ENCODE assay signal across 10 cellular contexts in the genomic region with DNA sequence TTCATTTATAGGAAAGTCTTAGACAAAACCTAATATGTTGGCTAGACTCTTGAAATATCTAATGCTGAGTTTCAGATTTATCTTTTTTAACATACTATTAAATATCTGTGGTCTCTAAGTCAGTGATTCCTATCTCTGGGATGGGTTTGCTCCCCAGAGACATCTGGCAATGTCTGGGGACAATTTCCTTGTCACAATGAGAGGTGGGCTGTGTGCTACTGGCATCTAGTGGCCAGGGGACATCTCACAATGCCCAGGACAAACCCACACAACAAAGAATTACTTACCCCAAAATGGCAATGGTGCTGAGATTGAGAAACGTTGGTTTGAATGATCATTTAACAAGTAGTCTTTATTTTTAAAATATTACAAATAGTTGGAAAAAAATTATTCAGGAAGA.
DNase-seq lines count a peak whose midpoint lies in the region; ATAC-seq and TF ChIP-seq lines count a peak whose summit lies in the region.
"Had no signal": no experiment of that assay in that cellular context is flagged by ENCODE, and none has a peak within 500 bp of the region (broad histone marks: within the 10 kb centered on the region; RNA-seq: fewer than 3 reads in every experiment).

No MANE protein-coding gene starts in this region.

- H3K27ac ChIP-seq in cardiac muscle cell (no peak overlapping the region), OCI-LY7 (ENCODE audit: low read depth, low read length, poor library complexity, severe bottlenecking) (no peak overlapping the region)
- H3K27ac ChIP-seq: neutrophil had no signal

- H3K4me3 Mint-ChIP-seq in type B pancreatic cell, result no peak overlapping the region
- H3K4me3 Mint-ChIP-seq: dendritic cell treated with granulocyte-macrophage colony-stimulating factor and Interleukin-4, amounts not matched to agents 40 ng/mL and 50 ng/mL, for 4 days had no signal

- peaks cover 13% of the 10 kb centered on the region for H3K36me3 Mint-ChIP-seq in type B pancreatic cell

- intact Hi-C loops in left cardiac atrium (cut with DNase I) (loop anchor here in 1 of 2 donors (5.0 kb wide), 2 partner anchors 236 to 761 kb away; no protein-coding TSS in a partner anchor), OCI-LY7 (cut with micrococcal nuclease; ENCODE audit: unreplicated experiment) (no loop called here)

- H3K4me2 ChIP-seq in OCI-LY7 (ENCODE audit: low read length), result no peak overlapping the region

- H3K4me1 Mint-ChIP-seq in type B pancreatic cell (ENCODE audit: unreplicated experiment), result peaks cover 6% of the 10 kb centered on the region

- H3K4me3 ChIP-seq in cardiac muscle cell, result no peak overlapping the region
- no peak overlapping the region for H3K4me3 ChIP-seq in OCI-LY7 (ENCODE audit: low read depth, low read length, poor library complexity, severe bottlenecking)
- H3K4me3 ChIP-seq in fibroblast of villous mesenchyme (ENCODE audit: low read depth, low read length), result no peak overlapping the region

- peaks cover 4% of the 10 kb centered on the region for H3K36me3 ChIP-seq in cardiac muscle cell
- no peaks in the 10 kb centered on the region for H3K36me3 ChIP-seq in OCI-LY7 (ENCODE audit: insufficient read depth, low read length)
- H3K36me3 ChIP-seq: neutrophil had no signal

- no peaks in the 10 kb centered on the region for H3K27me3 Mint-ChIP-seq in type B pancreatic cell
- H3K27me3 Mint-ChIP-seq: dendritic cell treated with granulocyte-macrophage colony-stimulating factor and Interleukin-4, amounts not matched to agents 40 ng/mL and 50 ng/mL, for 4 days had no signal

- DNase-seq in cardiac muscle cell (ENCODE audit: low read depth in 1 of 2, low spot score in 1 of 2), result peak; percentile 13 to 25
- no peak for DNase-seq in left cardiac atrium
- peak; percentile 1 for DNase-seq in OCI-LY7 (ENCODE audit: low spot score)
- DNase-seq in fibroblast of villous mesenchyme (ENCODE audit: low read depth), result peak; percentile 12
- DNase-seq in type B pancreatic cell (ENCODE audit: extremely low spot score, unreplicated experiment), result no peak
- no peak for DNase-seq in activated effector memory CD4-positive, alpha-beta T cell treated with anti-CD3 and anti-CD28 coated beads, Interleukin-2, amount 50 U/mL, for 16 hours

- no TSS peak for BruUV-seq in OCI-LY7 (replicated peaks; lab: Mats Ljungman, UMichigan)

- POLR2A ChIA-PET in OCI-LY7 (lab: Charles Lee), result interaction anchor here (0.6 kb wide), 1 partner anchor 1170 kb away, joined by 3 read pairs; no protein-coding TSS in a partner anchor

- CTCF ChIA-PET in OCI-LY7 (lab: Charles Lee; ENCODE audit: unreplicated experiment), result no interaction called here

- H3K9me3 ChIP-seq in cardiac muscle cell (ENCODE audit: low read depth) (no peaks in the 10 kb centered on the region), OCI-LY7 (ENCODE audit: low read length) (no peaks in the 10 kb centered on the region)
- H3K9me3 ChIP-seq: neutrophil had no signal

- ATAC-seq in left cardiac atrium (no peak), GM21447 (IDR thresholded peaks at IDR 0.05; ENCODE audit: unreplicated experiment) (no peak), HG03432 (IDR thresholded peaks at IDR 0.05; ENCODE audit: unreplicated experiment) (no peak)

- H3K27ac Mint-ChIP-seq in type B pancreatic cell, result no peak overlapping the region
- H3K27ac Mint-ChIP-seq: dendritic cell treated with granulocyte-macrophage colony-stimulating factor and Interleukin-4, amounts not matched to agents 40 ng/mL and 50 ng/mL, for 4 days had no signal

- H4K20me1 ChIP-seq in OCI-LY7 (ENCODE audit: insufficient read depth, low read length), result no peaks in the 10 kb centered on the region

- no peaks in the 10 kb centered on the region for H3K27me3 ChIP-seq in cardiac muscle cell
- H3K27me3 ChIP-seq: neutrophil had no signal

- peak; percentile 33 for TF ChIP-seq CTCF in cardiac muscle cell (IDR thresholded peaks at IDR 0.05; ENCODE audit: low read depth, low read length)
- peak; percentile 54 for TF ChIP-seq CTCF in OCI-LY7 (conservative IDR thresholded peaks at IDR 0.05; ENCODE audit: low read length)
- peak; percentile 49 for TF ChIP-seq CTCF in fibroblast of villous mesenchyme (IDR thresholded peaks at IDR 0.05; ENCODE audit: insufficient read depth, low read depth, low read length)
- peak; percentile 79 for TF ChIP-seq CTCF in type B pancreatic cell (conservative IDR thresholded peaks at IDR 0.05)

- no peak overlapping the region for H2AFZ ChIP-seq in OCI-LY7 (ENCODE audit: low read length)

- no peaks in the 10 kb centered on the region for H3K9me3 Mint-ChIP-seq in type B pancreatic cell
- H3K9me3 Mint-ChIP-seq: dendritic cell treated with granulocyte-macrophage colony-stimulating factor and Interleukin-4, amounts not matched to agents 40 ng/mL and 50 ng/mL, for 4 days had no signal

- no peaks in the 10 kb centered on the region for H3K79me2 ChIP-seq in OCI-LY7 (ENCODE audit: insufficient read depth, low read depth, low read length)

- H3K4me1 ChIP-seq in cardiac muscle cell (ENCODE audit: low read depth), result no peaks in the 10 kb centered on the region
- no peaks in the 10 kb centered on the region for H3K4me1 ChIP-seq in OCI-LY7 (ENCODE audit: insufficient read depth, low read length, poor library complexity, severe bottlenecking)

- H3K9me2 ChIP-seq in OCI-LY7 (ENCODE audit: insufficient read depth, low read length), result no peaks in the 10 kb centered on the region

Comparison
In these comparisons a context has a peak if more than half of its experiments do, and no peak if none do; other contexts are left out.
1. DNase-seq: peak in cardiac muscle cell (2 of 2), OCI-LY7 (single experiment) and fibroblast of villous mesenchyme (single experiment); none in left cardiac atrium (single experiment), type B pancreatic cell (single experiment) and activated effector memory CD4-positive, alpha-beta T cell treated with anti-CD3 and anti-CD28 coated beads, Interleukin-2, amount 50 U/mL, for 16 hours (single experiment).
2. Peak in every context shown above with its lines, with median percentiles within 50 percentile points of each other: CTCF ChIP-seq.